Comparison of ENCODE assay signal across 1 cellular context in the genomic region with DNA sequence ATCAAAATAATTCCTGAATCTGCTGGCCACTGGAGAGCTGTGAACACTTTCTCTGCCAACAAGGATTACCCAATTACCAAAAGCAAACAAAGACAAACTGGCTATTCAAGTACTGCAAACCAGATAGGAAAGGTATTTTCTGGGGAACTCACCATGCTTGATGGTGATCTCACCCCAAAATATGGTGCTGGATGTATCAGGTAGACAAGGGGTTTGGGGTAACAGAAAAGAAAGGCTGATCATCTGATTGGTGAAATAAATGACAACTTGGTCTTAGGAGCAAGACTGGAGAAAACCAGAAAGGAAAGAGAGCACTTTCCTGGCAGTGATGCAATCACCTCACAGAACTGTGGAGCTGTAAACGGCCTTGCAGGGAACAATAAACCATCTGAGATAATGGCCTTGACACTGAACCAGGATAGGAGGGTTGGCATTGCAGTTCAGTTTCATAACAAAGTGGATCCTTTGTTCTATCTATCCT.
TF ChIP-seq lines count a peak whose summit lies in the region.

No MANE protein-coding gene starts in this region.

TF ChIP-seq in HepG2, 621 proteins besides CTCF, POLR2A, EP300 and RAD21 (continues in another document):
- no peak for TF ChIP-seq ZNF572 (CRISPR knock-in tag; IDR thresholded peaks at IDR 0.05)
- TF ChIP-seq SALL2 (CRISPR knock-in tag; IDR thresholded peaks at IDR 0.05), result no peak; the same call in 1 of the 2 replicates
- TF ChIP-seq TEAD2 (CRISPR knock-in tag; IDR thresholded peaks at IDR 0.05), result no peak
- TF ChIP-seq, protein P1, sequence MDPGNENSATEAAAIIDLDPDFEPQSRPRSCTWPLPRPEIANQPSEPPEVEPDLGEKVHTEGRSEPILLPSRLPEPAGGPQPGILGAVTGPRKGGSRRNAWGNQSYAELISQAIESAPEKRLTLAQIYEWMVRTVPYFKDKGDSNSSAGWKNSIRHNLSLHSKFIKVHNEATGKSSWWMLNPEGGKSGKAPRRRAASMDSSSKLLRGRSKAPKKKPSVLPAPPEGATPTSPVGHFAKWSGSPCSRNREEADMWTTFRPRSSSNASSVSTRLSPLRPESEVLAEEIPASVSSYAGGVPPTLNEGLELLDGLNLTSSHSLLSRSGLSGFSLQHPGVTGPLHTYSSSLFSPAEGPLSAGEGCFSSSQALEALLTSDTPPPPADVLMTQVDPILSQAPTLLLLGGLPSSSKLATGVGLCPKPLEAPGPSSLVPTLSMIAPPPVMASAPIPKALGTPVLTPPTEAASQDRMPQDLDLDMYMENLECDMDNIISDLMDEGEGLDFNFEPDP (CRISPR knock-in tag; conservative IDR thresholded peaks at IDR 0.05), result no peak
- no peak for TF ChIP-seq ZNF703 (CRISPR knock-in tag; IDR thresholded peaks at IDR 0.05; ENCODE audit: borderline replicate concordance)
- TF ChIP-seq SCMH1 (CRISPR knock-in tag; IDR thresholded peaks at IDR 0.05; ENCODE audit: borderline replicate concordance), result no peak
- no peak for TF ChIP-seq PTBP1 (IDR thresholded peaks at IDR 0.05; ENCODE audit: low read depth, low read length, poor library complexity, severe bottlenecking)
- no peak for TF ChIP-seq KLF15 (CRISPR knock-in tag; IDR thresholded peaks at IDR 0.05; ENCODE audit: borderline replicate concordance)
- TF ChIP-seq CBX5 (CRISPR knock-in tag; IDR thresholded peaks at IDR 0.05; ENCODE audit: borderline replicate concordance), result peak; percentile 88; the same call in 1 of the 2 replicates
- TF ChIP-seq ZNF773 (CRISPR knock-in tag; IDR thresholded peaks at IDR 0.05; ENCODE audit: borderline replicate concordance), result no peak
- TF ChIP-seq, protein P2, sequence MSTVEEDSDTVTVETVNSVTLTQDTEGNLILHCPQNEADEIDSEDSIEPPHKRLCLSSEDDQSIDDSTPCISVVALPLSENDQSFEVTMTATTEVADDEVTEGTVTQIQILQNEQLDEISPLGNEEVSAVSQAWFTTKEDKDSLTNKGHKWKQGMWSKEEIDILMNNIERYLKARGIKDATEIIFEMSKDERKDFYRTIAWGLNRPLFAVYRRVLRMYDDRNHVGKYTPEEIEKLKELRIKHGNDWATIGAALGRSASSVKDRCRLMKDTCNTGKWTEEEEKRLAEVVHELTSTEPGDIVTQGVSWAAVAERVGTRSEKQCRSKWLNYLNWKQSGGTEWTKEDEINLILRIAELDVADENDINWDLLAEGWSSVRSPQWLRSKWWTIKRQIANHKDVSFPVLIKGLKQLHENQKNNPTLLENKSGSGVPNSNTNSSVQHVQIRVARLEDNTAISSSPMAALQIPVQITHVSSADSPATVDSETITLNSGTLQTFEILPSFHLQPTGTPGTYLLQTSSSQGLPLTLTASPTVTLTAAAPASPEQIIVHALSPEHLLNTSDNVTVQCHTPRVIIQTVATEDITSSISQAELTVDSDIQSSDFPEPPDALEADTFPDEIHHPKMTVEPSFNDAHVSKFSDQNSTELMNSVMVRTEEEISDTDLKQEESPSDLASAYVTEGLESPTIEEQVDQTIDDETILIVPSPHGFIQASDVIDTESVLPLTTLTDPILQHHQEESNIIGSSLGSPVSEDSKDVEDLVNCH (CRISPR knock-in tag; IDR thresholded peaks at IDR 0.05), result no peak
- 0 out of 2 replicates have a peak, but pooled peaks have one; percentile 47 for TF ChIP-seq KAT7 (CRISPR knock-in tag; IDR thresholded peaks at IDR 0.05; ENCODE audit: borderline replicate concordance)
- TF ChIP-seq ZNF432 (CRISPR knock-in tag; IDR thresholded peaks at IDR 0.05; ENCODE audit: borderline replicate concordance), result no peak
- TF ChIP-seq TEAD3 (CRISPR knock-in tag; optimal IDR thresholded peaks at IDR 0.05; ENCODE audit: borderline replicate concordance), result peak; percentile 82
- TF ChIP-seq MAFF (IDR thresholded peaks at IDR 0.05; ENCODE audit: low read depth, low read length), result no peak
- no peak for TF ChIP-seq JARID2 (CRISPR knock-in tag; IDR thresholded peaks at IDR 0.05; ENCODE audit: insufficient replicate concordance)
- TF ChIP-seq SUZ12 (IDR thresholded peaks at IDR 0.05; ENCODE audit: low read depth, low read length), result no peak
- no peak for TF ChIP-seq ZFP36 (IDR thresholded peaks at IDR 0.05; ENCODE audit: borderline replicate concordance, low read depth, low read length, partially characterized antibody)
- no peak for TF ChIP-seq ZNF138 (CRISPR knock-in tag; IDR thresholded peaks at IDR 0.05; ENCODE audit: low read depth)
- TF ChIP-seq, protein P3, sequence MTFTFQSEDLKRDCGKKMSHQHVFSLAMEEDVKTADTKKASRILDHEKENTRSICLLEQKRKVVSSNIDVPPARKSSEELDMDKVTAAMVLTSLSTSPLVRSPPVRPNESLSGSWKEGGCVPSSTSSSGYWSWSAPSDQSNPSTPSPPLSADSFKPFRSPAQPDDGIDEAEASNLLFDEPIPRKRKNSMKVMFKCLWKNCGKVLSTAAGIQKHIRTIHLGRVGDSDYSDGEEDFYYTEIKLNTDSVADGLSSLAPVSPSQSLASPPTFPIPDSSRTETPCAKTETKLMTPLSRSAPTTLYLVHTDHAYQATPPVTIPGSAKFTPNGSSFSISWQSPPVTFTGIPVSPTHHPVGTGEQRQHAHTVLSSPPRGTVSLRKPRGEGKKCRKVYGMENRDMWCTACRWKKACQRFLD (CRISPR knock-in tag; IDR thresholded peaks at IDR 0.05; ENCODE audit: borderline replicate concordance), result no peak
- TF ChIP-seq ZEB1 (IDR thresholded peaks at IDR 0.05; ENCODE audit: insufficient replicate concordance, low read depth), result no peak
- no peak for TF ChIP-seq ZSCAN12 (CRISPR knock-in tag; IDR thresholded peaks at IDR 0.05)
- no peak for TF ChIP-seq HMGA1 (CRISPR knock-in tag; conservative IDR thresholded peaks at IDR 0.05)
- TF ChIP-seq, protein P4, sequence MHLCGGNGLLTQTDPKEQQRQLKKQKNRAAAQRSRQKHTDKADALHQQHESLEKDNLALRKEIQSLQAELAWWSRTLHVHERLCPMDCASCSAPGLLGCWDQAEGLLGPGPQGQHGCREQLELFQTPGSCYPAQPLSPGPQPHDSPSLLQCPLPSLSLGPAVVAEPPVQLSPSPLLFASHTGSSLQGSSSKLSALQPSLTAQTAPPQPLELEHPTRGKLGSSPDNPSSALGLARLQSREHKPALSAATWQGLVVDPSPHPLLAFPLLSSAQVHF (CRISPR knock-in tag; IDR thresholded peaks at IDR 0.05), result no peak
- TF ChIP-seq, protein P5, sequence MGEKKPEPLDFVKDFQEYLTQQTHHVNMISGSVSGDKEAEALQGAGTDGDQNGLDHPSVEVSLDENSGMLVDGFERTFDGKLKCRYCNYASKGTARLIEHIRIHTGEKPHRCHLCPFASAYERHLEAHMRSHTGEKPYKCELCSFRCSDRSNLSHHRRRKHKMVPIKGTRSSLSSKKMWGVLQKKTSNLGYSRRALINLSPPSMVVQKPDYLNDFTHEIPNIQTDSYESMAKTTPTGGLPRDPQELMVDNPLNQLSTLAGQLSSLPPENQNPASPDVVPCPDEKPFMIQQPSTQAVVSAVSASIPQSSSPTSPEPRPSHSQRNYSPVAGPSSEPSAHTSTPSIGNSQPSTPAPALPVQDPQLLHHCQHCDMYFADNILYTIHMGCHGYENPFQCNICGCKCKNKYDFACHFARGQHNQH (CRISPR knock-in tag; IDR thresholded peaks at IDR 0.05), result peak; percentile 89
- TF ChIP-seq, protein P6, sequence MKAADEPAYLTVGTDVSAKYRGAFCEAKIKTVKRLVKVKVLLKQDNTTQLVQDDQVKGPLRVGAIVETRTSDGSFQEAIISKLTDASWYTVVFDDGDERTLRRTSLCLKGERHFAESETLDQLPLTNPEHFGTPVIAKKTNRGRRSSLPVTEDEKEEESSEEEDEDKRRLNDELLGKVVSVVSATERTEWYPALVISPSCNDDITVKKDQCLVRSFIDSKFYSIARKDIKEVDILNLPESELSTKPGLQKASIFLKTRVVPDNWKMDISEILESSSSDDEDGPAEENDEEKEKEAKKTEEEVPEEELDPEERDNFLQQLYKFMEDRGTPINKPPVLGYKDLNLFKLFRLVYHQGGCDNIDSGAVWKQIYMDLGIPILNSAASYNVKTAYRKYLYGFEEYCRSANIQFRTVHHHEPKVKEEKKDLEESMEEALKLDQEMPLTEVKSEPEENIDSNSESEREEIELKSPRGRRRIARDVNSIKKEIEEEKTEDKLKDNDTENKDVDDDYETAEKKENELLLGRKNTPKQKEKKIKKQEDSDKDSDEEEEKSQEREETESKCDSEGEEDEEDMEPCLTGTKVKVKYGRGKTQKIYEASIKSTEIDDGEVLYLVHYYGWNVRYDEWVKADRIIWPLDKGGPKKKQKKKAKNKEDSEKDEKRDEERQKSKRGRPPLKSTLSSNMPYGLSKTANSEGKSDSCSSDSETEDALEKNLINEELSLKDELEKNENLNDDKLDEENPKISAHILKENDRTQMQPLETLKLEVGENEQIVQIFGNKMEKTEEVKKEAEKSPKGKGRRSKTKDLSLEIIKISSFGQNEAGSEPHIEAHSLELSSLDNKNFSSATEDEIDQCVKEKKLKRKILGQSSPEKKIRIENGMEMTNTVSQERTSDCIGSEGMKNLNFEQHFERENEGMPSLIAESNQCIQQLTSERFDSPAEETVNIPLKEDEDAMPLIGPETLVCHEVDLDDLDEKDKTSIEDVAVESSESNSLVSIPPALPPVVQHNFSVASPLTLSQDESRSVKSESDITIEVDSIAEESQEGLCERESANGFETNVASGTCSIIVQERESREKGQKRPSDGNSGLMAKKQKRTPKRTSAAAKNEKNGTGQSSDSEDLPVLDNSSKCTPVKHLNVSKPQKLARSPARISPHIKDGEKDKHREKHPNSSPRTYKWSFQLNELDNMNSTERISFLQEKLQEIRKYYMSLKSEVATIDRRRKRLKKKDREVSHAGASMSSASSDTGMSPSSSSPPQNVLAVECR (CRISPR knock-in tag; IDR thresholded peaks at IDR 0.05; ENCODE audit: borderline replicate concordance), result peak; percentile 52; the same call in 1 of the 2 replicates
- TF ChIP-seq ZNF256 (CRISPR knock-in tag; conservative IDR thresholded peaks at IDR 0.05), result no peak
- no peak for TF ChIP-seq SP1 (IDR thresholded peaks at IDR 0.05)
- TF ChIP-seq SP1 (CRISPR knock-in tag; IDR thresholded peaks at IDR 0.05), result no peak
- peak; percentile 85 for TF ChIP-seq HOXA3 (CRISPR knock-in tag; IDR thresholded peaks at IDR 0.05)
- TF ChIP-seq BRD4 (CRISPR knock-in tag; IDR thresholded peaks at IDR 0.05), result no peak
- no peak for TF ChIP-seq ZNF10 (CRISPR knock-in tag; IDR thresholded peaks at IDR 0.05; ENCODE audit: borderline replicate concordance, low read depth)
- no peak for TF ChIP-seq PAF1 (CRISPR knock-in tag; IDR thresholded peaks at IDR 0.05)
- no peak for TF ChIP-seq GPN1 (CRISPR knock-in tag; IDR thresholded peaks at IDR 0.05; ENCODE audit: borderline replicate concordance)
- TF ChIP-seq ZNF224 (CRISPR knock-in tag; IDR thresholded peaks at IDR 0.05), result no peak
- TF ChIP-seq, protein P7, sequence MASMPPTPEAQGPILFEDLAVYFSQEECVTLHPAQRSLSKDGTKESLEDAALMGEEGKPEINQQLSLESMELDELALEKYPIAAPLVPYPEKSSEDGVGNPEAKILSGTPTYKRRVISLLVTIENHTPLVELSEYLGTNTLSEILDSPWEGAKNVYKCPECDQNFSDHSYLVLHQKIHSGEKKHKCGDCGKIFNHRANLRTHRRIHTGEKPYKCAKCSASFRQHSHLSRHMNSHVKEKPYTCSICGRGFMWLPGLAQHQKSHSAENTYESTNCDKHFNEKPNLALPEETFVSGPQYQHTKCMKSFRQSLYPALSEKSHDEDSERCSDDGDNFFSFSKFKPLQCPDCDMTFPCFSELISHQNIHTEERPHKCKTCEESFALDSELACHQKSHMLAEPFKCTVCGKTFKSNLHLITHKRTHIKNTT (CRISPR knock-in tag; IDR thresholded peaks at IDR 0.05), result no peak
- peak; percentile 87; the same call in 1 of the 2 replicates for TF ChIP-seq MIER3 (CRISPR knock-in tag; IDR thresholded peaks at IDR 0.05; ENCODE audit: borderline replicate concordance)
- TF ChIP-seq, protein P8, sequence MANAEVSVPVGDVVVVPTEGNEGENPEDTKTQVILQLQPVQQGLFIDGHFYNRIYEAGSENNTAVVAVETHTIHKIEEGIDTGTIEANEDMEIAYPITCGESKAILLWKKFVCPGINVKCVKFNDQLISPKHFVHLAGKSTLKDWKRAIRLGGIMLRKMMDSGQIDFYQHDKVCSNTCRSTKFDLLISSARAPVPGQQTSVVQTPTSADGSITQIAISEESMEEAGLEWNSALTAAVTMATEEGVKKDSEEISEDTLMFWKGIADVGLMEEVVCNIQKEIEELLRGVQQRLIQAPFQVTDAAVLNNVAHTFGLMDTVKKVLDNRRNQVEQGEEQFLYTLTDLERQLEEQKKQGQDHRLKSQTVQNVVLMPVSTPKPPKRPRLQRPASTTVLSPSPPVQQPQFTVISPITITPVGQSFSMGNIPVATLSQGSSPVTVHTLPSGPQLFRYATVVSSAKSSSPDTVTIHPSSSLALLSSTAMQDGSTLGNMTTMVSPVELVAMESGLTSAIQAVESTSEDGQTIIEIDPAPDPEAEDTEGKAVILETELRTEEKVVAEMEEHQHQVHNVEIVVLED (CRISPR knock-in tag; IDR thresholded peaks at IDR 0.05; ENCODE audit: borderline replicate concordance), result no peak
- TF ChIP-seq, protein P9, sequence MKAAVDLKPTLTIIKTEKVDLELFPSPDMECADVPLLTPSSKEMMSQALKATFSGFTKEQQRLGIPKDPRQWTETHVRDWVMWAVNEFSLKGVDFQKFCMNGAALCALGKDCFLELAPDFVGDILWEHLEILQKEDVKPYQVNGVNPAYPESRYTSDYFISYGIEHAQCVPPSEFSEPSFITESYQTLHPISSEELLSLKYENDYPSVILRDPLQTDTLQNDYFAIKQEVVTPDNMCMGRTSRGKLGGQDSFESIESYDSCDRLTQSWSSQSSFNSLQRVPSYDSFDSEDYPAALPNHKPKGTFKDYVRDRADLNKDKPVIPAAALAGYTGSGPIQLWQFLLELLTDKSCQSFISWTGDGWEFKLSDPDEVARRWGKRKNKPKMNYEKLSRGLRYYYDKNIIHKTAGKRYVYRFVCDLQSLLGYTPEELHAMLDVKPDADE (CRISPR knock-in tag; IDR thresholded peaks at IDR 0.05), result no peak
- peak; percentile 45; the same call in 1 of the 2 replicates for TF ChIP-seq ZNF564 (CRISPR knock-in tag; IDR thresholded peaks at IDR 0.05)
- peak; percentile 24; the same call in 1 of the 2 replicates for TF ChIP-seq ZNF629 (CRISPR knock-in tag; conservative IDR thresholded peaks at IDR 0.05)
- TF ChIP-seq ZNF253 (CRISPR knock-in tag; IDR thresholded peaks at IDR 0.05; ENCODE audit: borderline replicate concordance), result no peak
- TF ChIP-seq, protein P10, sequence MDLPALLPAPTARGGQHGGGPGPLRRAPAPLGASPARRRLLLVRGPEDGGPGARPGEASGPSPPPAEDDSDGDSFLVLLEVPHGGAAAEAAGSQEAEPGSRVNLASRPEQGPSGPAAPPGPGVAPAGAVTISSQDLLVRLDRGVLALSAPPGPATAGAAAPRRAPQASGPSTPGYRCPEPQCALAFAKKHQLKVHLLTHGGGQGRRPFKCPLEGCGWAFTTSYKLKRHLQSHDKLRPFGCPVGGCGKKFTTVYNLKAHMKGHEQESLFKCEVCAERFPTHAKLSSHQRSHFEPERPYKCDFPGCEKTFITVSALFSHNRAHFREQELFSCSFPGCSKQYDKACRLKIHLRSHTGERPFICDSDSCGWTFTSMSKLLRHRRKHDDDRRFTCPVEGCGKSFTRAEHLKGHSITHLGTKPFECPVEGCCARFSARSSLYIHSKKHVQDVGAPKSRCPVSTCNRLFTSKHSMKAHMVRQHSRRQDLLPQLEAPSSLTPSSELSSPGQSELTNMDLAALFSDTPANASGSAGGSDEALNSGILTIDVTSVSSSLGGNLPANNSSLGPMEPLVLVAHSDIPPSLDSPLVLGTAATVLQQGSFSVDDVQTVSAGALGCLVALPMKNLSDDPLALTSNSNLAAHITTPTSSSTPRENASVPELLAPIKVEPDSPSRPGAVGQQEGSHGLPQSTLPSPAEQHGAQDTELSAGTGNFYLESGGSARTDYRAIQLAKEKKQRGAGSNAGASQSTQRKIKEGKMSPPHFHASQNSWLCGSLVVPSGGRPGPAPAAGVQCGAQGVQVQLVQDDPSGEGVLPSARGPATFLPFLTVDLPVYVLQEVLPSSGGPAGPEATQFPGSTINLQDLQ (CRISPR knock-in tag; IDR thresholded peaks at IDR 0.05), result no peak
- TF ChIP-seq RXRA (CRISPR knock-in tag; IDR thresholded peaks at IDR 0.05), result peak; percentile 85; the same call in 1 of the 2 replicates
- peak; percentile 41; the same call in 1 of the 2 replicates for TF ChIP-seq YEATS4 (CRISPR knock-in tag; IDR thresholded peaks at IDR 0.05; ENCODE audit: borderline replicate concordance)
